Comparison of ENCODE assay signal across 22 cellular contexts in the genomic region with DNA sequence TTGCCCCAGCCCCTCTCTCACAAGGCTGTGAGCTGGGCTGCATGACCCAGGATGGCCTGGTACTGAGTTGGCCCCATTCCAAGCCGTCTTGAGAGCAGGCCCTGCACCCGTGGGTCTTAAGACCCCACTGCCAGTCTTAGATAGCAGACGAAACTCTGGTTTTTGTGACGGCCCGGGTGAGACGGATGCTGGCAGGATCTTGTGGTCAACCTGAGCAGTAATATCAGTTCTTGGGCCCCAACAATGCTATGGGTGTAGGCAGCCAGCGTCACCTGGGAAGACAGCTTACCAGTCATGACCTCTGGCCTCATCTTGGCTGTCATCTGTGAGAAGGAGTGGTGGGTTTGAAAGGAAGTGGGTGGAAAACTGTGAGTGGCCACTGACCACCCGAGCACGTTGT.
"Had no signal": no experiment of that assay in that cellular context is flagged by ENCODE, and none has a peak within 500 bp of the region (broad histone marks: within the 10 kb centered on the region; RNA-seq: fewer than 3 reads in every experiment).

No MANE protein-coding gene starts in this region.

- H3K9me3 ChIP-seq: mucosa of descending colon had no signal

- ATAC-seq: esophagus mucosa, gastrocnemius medialis, heart right ventricle, left cardiac atrium, left lung, left ventricle myocardium superior, mucosa of descending colon had no signal

- H3K36me3 ChIP-seq: esophagus squamous epithelium, gastrocnemius medialis, heart right ventricle, left lung, lower lobe of right lung had no signal

- H3K27ac ChIP-seq: coronary artery, dorsolateral prefrontal cortex, epithelial cell of prostate, esophagus squamous epithelium, gastrocnemius medialis, heart right ventricle, left lung, lower lobe of right lung had no signal

- H3K4me3 ChIP-seq: coronary artery, dorsolateral prefrontal cortex, esophagus squamous epithelium, gastrocnemius medialis, heart right ventricle, left lung, lower lobe of right lung, mucosa of descending colon had no signal

- H3K27me3 ChIP-seq: esophagus squamous epithelium, gastrocnemius medialis, heart right ventricle, left lung had no signal

- H3K4me1 ChIP-seq: esophagus squamous epithelium, gastrocnemius medialis, heart right ventricle, left lung, lower lobe of right lung had no signal

- DNase-seq: dermis blood vessel endothelial cell; dorsolateral prefrontal cortex; effector CD4-positive, alpha-beta T cell; effector memory CD4-positive, alpha-beta T cell; erythroblast; esophagus squamous epithelium; foreskin fibroblast; foreskin melanocyte; gastrocnemius medialis; glutamatergic neuron; head of caudate nucleus; heart right ventricle; hippocampal formation; left cardiac atrium; left lung; left ventricle myocardium superior; lower lobe of right lung; mesenchymal stem cell; mucosa of descending colon had no signal
